Comparison of ENCODE assay signal across 2 cellular contexts in the genomic region with DNA sequence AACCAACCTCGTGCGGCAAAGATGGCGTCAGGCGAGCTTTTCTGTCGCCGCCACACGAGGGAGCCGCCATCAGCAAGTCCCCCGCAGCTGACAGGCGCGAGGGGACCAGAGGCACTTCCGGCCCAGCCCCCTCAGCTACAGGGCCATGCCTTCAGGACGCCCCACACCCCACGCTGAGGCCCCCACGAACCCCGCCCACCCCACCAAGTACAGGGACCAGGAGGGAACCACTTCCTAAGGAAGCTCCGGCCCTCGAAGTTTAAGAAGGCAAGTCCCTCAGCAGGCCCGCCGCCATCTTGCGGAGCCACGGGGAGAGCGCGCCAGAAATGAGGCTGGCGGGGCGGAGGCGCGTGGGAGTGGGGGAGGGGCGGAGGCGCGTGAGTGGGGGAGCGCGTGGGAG.
TF ChIP-seq lines count a peak whose summit lies in the region.

No MANE protein-coding gene starts in this region.

TF ChIP-seq in SK-N-SH, 30 proteins besides CTCF, POLR2A, EP300 and RAD21 (continued from another document):
- TF ChIP-seq IRF3 (IDR thresholded peaks at IDR 0.05; ENCODE audit: low read depth, low read length) (no peak), FOXM1 (IDR thresholded peaks at IDR 0.05; ENCODE audit: low read depth) (no peak), REST (IDR thresholded peaks at IDR 0.05; ENCODE audit: low read depth, low read length) (no peak), USF2 (IDR thresholded peaks at IDR 0.05; ENCODE audit: borderline replicate concordance, low read depth, low read length) (no peak), FOSL2 (IDR thresholded peaks at IDR 0.05; ENCODE audit: borderline replicate concordance, low read depth) (no peak), TAF1 (IDR thresholded peaks at IDR 0.05; ENCODE audit: borderline replicate concordance, low read depth, low read length) (no peak), SMC3 (IDR thresholded peaks at IDR 0.05; ENCODE audit: low read depth, low read length) (no peak), RCOR1 (IDR thresholded peaks at IDR 0.05; ENCODE audit: low read length) (no peak), NRF1 (IDR thresholded peaks at IDR 0.05; ENCODE audit: low read depth, low read length) (no peak)
- TF ChIP-seq, protein P1, sequence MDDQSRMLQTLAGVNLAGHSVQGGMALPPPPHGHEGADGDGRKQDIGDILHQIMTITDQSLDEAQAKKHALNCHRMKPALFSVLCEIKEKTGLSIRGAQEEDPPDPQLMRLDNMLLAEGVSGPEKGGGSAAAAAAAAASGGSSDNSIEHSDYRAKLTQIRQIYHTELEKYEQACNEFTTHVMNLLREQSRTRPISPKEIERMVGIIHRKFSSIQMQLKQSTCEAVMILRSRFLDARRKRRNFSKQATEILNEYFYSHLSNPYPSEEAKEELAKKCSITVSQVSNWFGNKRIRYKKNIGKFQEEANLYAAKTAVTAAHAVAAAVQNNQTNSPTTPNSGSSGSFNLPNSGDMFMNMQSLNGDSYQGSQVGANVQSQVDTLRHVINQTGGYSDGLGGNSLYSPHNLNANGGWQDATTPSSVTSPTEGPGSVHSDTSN (IDR thresholded peaks at IDR 0.05) = no peak

TF ChIP-seq in SK-N-SH treated with all-trans-retinoic acid at 6 μM for 48 hours, 23 proteins besides CTCF, POLR2A, EP300 and RAD21 (continued from another document):
- TF ChIP-seq PATZ1 (CRISPR knock-in tag; IDR thresholded peaks at IDR 0.05; ENCODE audit: borderline replicate concordance) = no peak
